10 cellular contexts compared by ENCODE assay signal in genomic region chr6:35343835-35344550, GRCh38. TPM values are rescaled to one million over a fixed set of nuclear protein-coding genes. Genes with fewer than 3 reads are reported as not detected.
DNase-seq lines count a peak whose midpoint lies in the region; ATAC-seq, FAIRE-seq and TF ChIP-seq lines count a peak whose summit lies in the region.
"Had no signal": no experiment of that assay in that cellular context is flagged by ENCODE, and none has a peak within 500 bp of the region (broad histone marks: within the 10 kb centered on the region; RNA-seq: fewer than 3 reads in every experiment).

No MANE protein-coding gene starts in this region.

- peaks cover 35% of the 10 kb centered on the region for H3K36me3 Mint-ChIP-seq in activated T-helper 1 cell treated with anti-CD3 and anti-CD28 coated beads, Interleukin-12 subunit alpha, Interleukin-12 subunit beta, Interleukin-2, Interleukin-4 antibody, amounts not matched to agents 30 ng/mL and 10 ng/mL and 1 ng/mL, durations not matched to agents 14 hours and 24 hours and 36 hours (ENCODE audit: low read depth)

- H3K27me3 ChIP-seq in HUES48 (ENCODE audit: control insufficient read depth, insufficient read depth, low read length) (no peaks in the 10 kb centered on the region), keratinocyte (ENCODE audit: control insufficient read depth, extremely low read depth, insufficient read depth, low read length) (no peaks in the 10 kb centered on the region)
- H3K27me3 ChIP-seq: cardiac muscle cell had no signal

- no peaks in the 10 kb centered on the region for H3K9me3 Mint-ChIP-seq in activated T-helper 1 cell treated with anti-CD3 and anti-CD28 coated beads, Interleukin-12 subunit alpha, Interleukin-12 subunit beta, Interleukin-2, Interleukin-4 antibody, amounts not matched to agents 30 ng/mL and 10 ng/mL and 1 ng/mL, durations not matched to agents 14 hours and 24 hours and 36 hours
- H3K9me3 Mint-ChIP-seq in stimulated activated naive CD8-positive, alpha-beta T cell treated with anti-CD3 and anti-CD28 coated beads, Interleukin-15, amount 100 ng/mL, for 72 hours, result no peaks in the 10 kb centered on the region

- H3K27ac ChIP-seq in HUES48 (ENCODE audit: low read depth, low read length) (no peak overlapping the region), keratinocyte (ENCODE audit: control insufficient read depth, insufficient read depth, low read length) (peak overlapping the region; percentile 82)
- H3K27ac ChIP-seq: cardiac muscle cell had no signal

- H3K4me3 ChIP-seq in HUES48 (ENCODE audit: low read depth, low read length) (0 out of 2 replicates have a peak overlapping the region, but pooled peaks have one; percentile 90), keratinocyte (ENCODE audit: control insufficient read depth in 2 of 3, extremely low read depth in 1 of 3, insufficient read depth in 2 of 3, low read depth in 1 of 3, low read length in 3 of 3) (peak overlapping the region; percentile 68 to 90 (median 81))

- intact Hi-C loops in activated T-helper 1 cell treated with anti-CD3 and anti-CD28 coated beads, Interleukin-12 subunit alpha, Interleukin-12 subunit beta, Interleukin-2, Interleukin-4 antibody, amounts not matched to agents 30 ng/mL and 10 ng/mL and 1 ng/mL, durations not matched to agents 14 hours and 24 hours and 36 hours (cut with micrococcal nuclease), result loop anchor here (5.0 kb wide), 1 partner anchor 208 kb away; no protein-coding TSS in a partner anchor

- peaks cover 8% of the 10 kb centered on the region; the same call in 1 of the 2 replicates for H3K36me3 ChIP-seq in HUES48 (ENCODE audit: control insufficient read depth, insufficient read depth, low read length)
- peaks cover 9 to 22% of the 10 kb centered on the region in 2 experiments for H3K36me3 ChIP-seq in keratinocyte (ENCODE audit: control insufficient read depth in 2 of 2, extremely low read depth in 1 of 2, insufficient read depth in 2 of 2, low read length in 2 of 2)
- H3K36me3 ChIP-seq: cardiac muscle cell had no signal

- H3K4me2 ChIP-seq in keratinocyte (ENCODE audit: control insufficient read depth, extremely low read depth, insufficient read depth, low read depth, low read length), result peak overlapping the region; percentile 99

- H3K9ac ChIP-seq in HUES48 (ENCODE audit: low read depth, low read length), result no peak overlapping the region
- H3K9ac ChIP-seq in keratinocyte (ENCODE audit: control insufficient read depth, extremely low read depth, insufficient read depth, low read length), result peak overlapping the region; percentile 87

- H3K9me3 ChIP-seq in HUES48 (ENCODE audit: control insufficient read depth, insufficient read depth, low read length) (no peaks in the 10 kb centered on the region), keratinocyte (ENCODE audit: control insufficient read depth, low read depth, low read length) (no peaks in the 10 kb centered on the region)

- peak overlapping the region; percentile 70 for H3K27ac Mint-ChIP-seq in activated T-helper 1 cell treated with anti-CD3 and anti-CD28 coated beads, Interleukin-12 subunit alpha, Interleukin-12 subunit beta, Interleukin-2, Interleukin-4 antibody, amounts not matched to agents 30 ng/mL and 10 ng/mL and 1 ng/mL, durations not matched to agents 14 hours and 24 hours and 36 hours
- H3K27ac Mint-ChIP-seq in stimulated activated naive CD8-positive, alpha-beta T cell treated with anti-CD3 and anti-CD28 coated beads, Interleukin-15, amount 100 ng/mL, for 72 hours, result peak overlapping the region in 1 of 2 donors; percentile 89

- TF ChIP-seq CTCF in keratinocyte (optimal IDR thresholded peaks at IDR 0.05 in 1 of 3, IDR thresholded peaks at IDR 0.05 in 1 of 3, conservative IDR thresholded peaks at IDR 0.05 in 1 of 3; ENCODE audit: extremely low read depth in 1 of 3, insufficient read depth in 2 of 3, low read length in 3 of 3), result no peak

- H3K4me1 Mint-ChIP-seq in activated T-helper 1 cell treated with anti-CD3 and anti-CD28 coated beads, Interleukin-12 subunit alpha, Interleukin-12 subunit beta, Interleukin-2, Interleukin-4 antibody, amounts not matched to agents 30 ng/mL and 10 ng/mL and 1 ng/mL, durations not matched to agents 14 hours and 24 hours and 36 hours (ENCODE audit: low read depth), result peaks cover 43% of the 10 kb centered on the region
- H3K4me1 Mint-ChIP-seq in stimulated activated naive CD8-positive, alpha-beta T cell treated with anti-CD3 and anti-CD28 coated beads, Interleukin-15, amount 100 ng/mL, for 72 hours, result peaks cover 52% of the 10 kb centered on the region

- peaks cover 5% of the 10 kb centered on the region for H3K9me1 ChIP-seq in keratinocyte (ENCODE audit: control insufficient read depth, extremely low read depth, insufficient read depth, low read length)

- H3K4me1 ChIP-seq in HUES48 (ENCODE audit: control insufficient read depth, insufficient read depth, low read length), result peaks cover 6% of the 10 kb centered on the region
- peaks cover 20% of the 10 kb centered on the region for H3K4me1 ChIP-seq in keratinocyte (ENCODE audit: control insufficient read depth, extremely low read depth, insufficient read depth, low read length)

- ATAC-seq in stimulated activated naive CD8-positive, alpha-beta T cell treated with anti-CD3 and anti-CD28 coated beads, Interleukin-15, amount 100 ng/mL, for 72 hours, result no peak
- ATAC-seq in esophagus mucosa, result no peak

- H3K79me2 ChIP-seq in keratinocyte (ENCODE audit: control insufficient read depth, insufficient read depth, low read length), result peaks cover 40% of the 10 kb centered on the region

- H3K27me3 Mint-ChIP-seq in activated T-helper 1 cell treated with anti-CD3 and anti-CD28 coated beads, Interleukin-12 subunit alpha, Interleukin-12 subunit beta, Interleukin-2, Interleukin-4 antibody, amounts not matched to agents 30 ng/mL and 10 ng/mL and 1 ng/mL, durations not matched to agents 14 hours and 24 hours and 36 hours (ENCODE audit: insufficient read depth), result no peaks in the 10 kb centered on the region
- no peaks in the 10 kb centered on the region for H3K27me3 Mint-ChIP-seq in stimulated activated naive CD8-positive, alpha-beta T cell treated with anti-CD3 and anti-CD28 coated beads, Interleukin-15, amount 100 ng/mL, for 72 hours

- peak overlapping the region; percentile 93 for H3K4me3 Mint-ChIP-seq in activated T-helper 1 cell treated with anti-CD3 and anti-CD28 coated beads, Interleukin-12 subunit alpha, Interleukin-12 subunit beta, Interleukin-2, Interleukin-4 antibody, amounts not matched to agents 30 ng/mL and 10 ng/mL and 1 ng/mL, durations not matched to agents 14 hours and 24 hours and 36 hours
- peak overlapping the region; percentile 92 to 94 for H3K4me3 Mint-ChIP-seq in stimulated activated naive CD8-positive, alpha-beta T cell treated with anti-CD3 and anti-CD28 coated beads, Interleukin-15, amount 100 ng/mL, for 72 hours

- FAIRE-seq in keratinocyte (lab: Jason Lieb, UNC), result no peak

- H2AFZ ChIP-seq in keratinocyte (ENCODE audit: control insufficient read depth, low read length), result no peak overlapping the region

- dilution Hi-C loops in keratinocyte (cut with MboI; ENCODE audit: extremely low pct_ligation_motif_present, low sequenced_read_pairs), result no loop called here

- no peaks in the 10 kb centered on the region for H4K20me1 ChIP-seq in keratinocyte (ENCODE audit: control insufficient read depth, extremely low read depth, insufficient read depth, low read length)

- DNase-seq in activated T-helper 1 cell treated with anti-CD3 and anti-CD28 coated beads, Interleukin-12 subunit alpha, Interleukin-12 subunit beta, Interleukin-2, Interleukin-4 antibody, amounts not matched to agents 30 ng/mL and 10 ng/mL and 1 ng/mL, durations not matched to agents 14 hours and 24 hours and 36 hours (ENCODE audit: low spot score), result no peak
- DNase-seq in keratinocyte (ENCODE audit: low read depth, low spot score) (no peak), SHP77 (lab: John Stamatoyannopoulos, UW) (no peak)
- DNase-seq in stimulated activated naive CD8-positive, alpha-beta T cell treated with anti-CD3 and anti-CD28 coated beads, Interleukin-15, amount 100 ng/mL, for 72 hours, result no peak
- no peak for DNase-seq in activated effector memory CD4-positive, alpha-beta T cell treated with Interleukin-2 at 50 U/mL for 16 hours
- DNase-seq: GOT3, NCI-H446 treated with DMSO at 0.1 percent for 48 hours had no signal

RNA-seq across cellular contexts. Expression of gene PPARD, which starts 1.6 kb away (rescaled TPM):
- total RNA-seq in activated T-helper 1 cell treated with anti-CD3 and anti-CD28 coated beads, Interleukin-12 subunit alpha, Interleukin-12 subunit beta, Interleukin-2, Interleukin-4 antibody, amounts not matched to agents 30 ng/mL and 10 ng/mL and 1 ng/mL, durations not matched to agents 14 hours and 24 hours and 36 hours, result 17.4 and 18.8 TPM in 2 replicates
- 15.1 to 24.4 TPM (median 20.6 TPM) in 3 replicates for polyA plus RNA-seq in keratinocyte
- polyA plus RNA-seq in keratinocyte (2011; ENCODE audit: low read depth), result 11.1 TPM
- polyA plus RNA-seq in keratinocyte (2011; cell fraction: cytosol; rRNA removed), result 17.4 and 22.7 TPM in 2 replicates
- 30.6 and 39.0 TPM in 2 replicates for polyA plus RNA-seq in keratinocyte (2011; cell fraction: nucleus; rRNA removed)
- polyA plus RNA-seq in keratinocyte (2012; ENCODE audit: low replicate concordance), result 31.1 and 48.5 TPM in 2 replicates
- 28.7 to 66.9 TPM (median 29.2 TPM) in 3 replicates for polyA minus RNA-seq in keratinocyte
- 21.1 TPM for polyA minus RNA-seq in keratinocyte (2011; cell fraction: cytosol; rRNA and poly(A)+ RNA removed)
- polyA minus RNA-seq in keratinocyte (2011; cell fraction: nucleus; rRNA and poly(A)+ RNA removed), result 16.0 and 19.2 TPM in 2 replicates
- total RNA-seq in esophagus mucosa, result 38.5 TPM

RNA-seq across cellular contexts. Expression of gene DEF6, which starts 46.4 kb away (rescaled TPM):
- 123 and 125 TPM in 2 replicates for total RNA-seq in activated T-helper 1 cell treated with anti-CD3 and anti-CD28 coated beads, Interleukin-12 subunit alpha, Interleukin-12 subunit beta, Interleukin-2, Interleukin-4 antibody, amounts not matched to agents 30 ng/mL and 10 ng/mL and 1 ng/mL, durations not matched to agents 14 hours and 24 hours and 36 hours
- polyA plus RNA-seq in keratinocyte, result 12.4 to 17.4 TPM (median 17.3 TPM) in 3 replicates
- 9.1 TPM for polyA plus RNA-seq in keratinocyte (2011; ENCODE audit: low read depth)
- polyA plus RNA-seq in keratinocyte (2011; cell fraction: cytosol; rRNA removed), result 6.4 and 10.8 TPM in 2 replicates
- 22.6 and 34.0 TPM in 2 replicates for polyA plus RNA-seq in keratinocyte (2011; cell fraction: nucleus; rRNA removed)
- polyA plus RNA-seq in keratinocyte (2012; ENCODE audit: low replicate concordance), result 12.0 and 15.8 TPM in 2 replicates
- 8.1 to 13.7 TPM (median 12.6 TPM) in 3 replicates for polyA minus RNA-seq in keratinocyte
- 15.9 TPM for polyA minus RNA-seq in keratinocyte (2011; cell fraction: cytosol; rRNA and poly(A)+ RNA removed)
- 13.2 and 17.5 TPM in 2 replicates for polyA minus RNA-seq in keratinocyte (2011; cell fraction: nucleus; rRNA and poly(A)+ RNA removed)
- total RNA-seq in esophagus mucosa, result 27.3 TPM
